7 cellular contexts compared by ENCODE assay signal in genomic region chr22:45077826-45078334, GRCh38.
"Had no signal": no experiment of that assay in that cellular context is flagged by ENCODE, and none has a peak within 500 bp of the region (broad histone marks: within the 10 kb centered on the region; RNA-seq: fewer than 3 reads in every experiment).

No MANE protein-coding gene starts in this region.

- H3K4me3 ChIP-seq: GM23248, K562 had no signal

- H2AFZ ChIP-seq: GM23248 had no signal

- H3K9ac ChIP-seq: GM23248 had no signal

- ATAC-seq: K562 had no signal

- DNase-seq: GM23248, GOT3, H9, HCEC 1CT, IMR-90, KG1 had no signal

- H3K27ac ChIP-seq: GM23248 had no signal
